Comparison of ENCODE assay signal across 2 cellular contexts in the genomic region with DNA sequence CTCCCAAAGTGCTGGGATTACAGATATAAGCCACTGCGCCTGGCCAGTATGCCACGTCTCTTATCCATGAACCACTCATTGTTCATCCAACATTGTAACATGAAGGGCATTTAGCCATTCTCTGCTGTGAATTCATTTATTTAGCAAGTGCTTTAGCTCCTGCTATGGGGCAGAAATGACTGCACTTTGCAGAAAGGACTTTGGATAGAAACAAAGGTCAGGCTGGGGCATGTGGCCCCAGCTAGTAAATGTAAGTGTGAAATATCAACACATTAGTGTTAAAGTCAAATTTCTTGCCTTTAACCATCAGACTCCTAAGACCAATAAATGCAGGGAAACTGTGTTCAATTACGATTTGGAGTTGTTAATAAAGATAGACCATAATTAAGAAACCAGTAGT.
TF ChIP-seq lines count a peak whose summit lies in the region.

No MANE protein-coding gene starts in this region.

TF ChIP-seq in liver, 16 proteins besides CTCF, POLR2A, EP300 and RAD21:
- TF ChIP-seq, protein P1, sequence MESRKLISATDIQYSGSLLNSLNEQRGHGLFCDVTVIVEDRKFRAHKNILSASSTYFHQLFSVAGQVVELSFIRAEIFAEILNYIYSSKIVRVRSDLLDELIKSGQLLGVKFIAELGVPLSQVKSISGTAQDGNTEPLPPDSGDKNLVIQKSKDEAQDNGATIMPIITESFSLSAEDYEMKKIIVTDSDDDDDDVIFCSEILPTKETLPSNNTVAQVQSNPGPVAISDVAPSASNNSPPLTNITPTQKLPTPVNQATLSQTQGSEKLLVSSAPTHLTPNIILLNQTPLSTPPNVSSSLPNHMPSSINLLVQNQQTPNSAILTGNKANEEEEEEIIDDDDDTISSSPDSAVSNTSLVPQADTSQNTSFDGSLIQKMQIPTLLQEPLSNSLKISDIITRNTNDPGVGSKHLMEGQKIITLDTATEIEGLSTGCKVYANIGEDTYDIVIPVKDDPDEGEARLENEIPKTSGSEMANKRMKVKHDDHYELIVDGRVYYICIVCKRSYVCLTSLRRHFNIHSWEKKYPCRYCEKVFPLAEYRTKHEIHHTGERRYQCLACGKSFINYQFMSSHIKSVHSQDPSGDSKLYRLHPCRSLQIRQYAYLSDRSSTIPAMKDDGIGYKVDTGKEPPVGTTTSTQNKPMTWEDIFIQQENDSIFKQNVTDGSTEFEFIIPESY (IDR thresholded peaks at IDR 0.05): no peak
- no peak for TF ChIP-seq SP1 (IDR thresholded peaks at IDR 0.05)
- no peak for TF ChIP-seq NR2F2 (IDR thresholded peaks at IDR 0.05)
- TF ChIP-seq HNF4G (IDR thresholded peaks at IDR 0.05): peak; percentile 22
- no peak for TF ChIP-seq GABPA (IDR thresholded peaks at IDR 0.05 in 1 of 2, conservative IDR thresholded peaks at IDR 0.05 in 1 of 2)
- TF ChIP-seq HNF4A (conservative IDR thresholded peaks at IDR 0.05): peak; percentile 56 to 82
- no peak for TF ChIP-seq EGR1 (IDR thresholded peaks at IDR 0.05; ENCODE audit: low read depth in 2 of 2)
- TF ChIP-seq, protein P2, sequence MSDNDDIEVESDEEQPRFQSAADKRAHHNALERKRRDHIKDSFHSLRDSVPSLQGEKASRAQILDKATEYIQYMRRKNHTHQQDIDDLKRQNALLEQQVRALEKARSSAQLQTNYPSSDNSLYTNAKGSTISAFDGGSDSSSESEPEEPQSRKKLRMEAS (IDR thresholded peaks at IDR 0.05): no peak
- TF ChIP-seq FOXA2 (IDR thresholded peaks at IDR 0.05): no peak

TF ChIP-seq in GM23338, 12 proteins besides CTCF, POLR2A, EP300 and RAD21:
- TF ChIP-seq ZNF114 (CRISPR knock-in tag; IDR thresholded peaks at IDR 0.05) (no peak), EZH2phosphoT487 (IDR thresholded peaks at IDR 0.05; ENCODE audit: unreplicated experiment) (no peak), JUNB (IDR thresholded peaks at IDR 0.05; ENCODE audit: unreplicated experiment) (no peak), EZH2 (IDR thresholded peaks at IDR 0.05; ENCODE audit: low read depth, unreplicated experiment) (no peak), STAT1 (IDR thresholded peaks at IDR 0.05; ENCODE audit: unreplicated experiment) (no peak), POLR2AphosphoS5 (IDR thresholded peaks at IDR 0.05; ENCODE audit: low read depth) (no peak)
- TF ChIP-seq, protein P3, sequence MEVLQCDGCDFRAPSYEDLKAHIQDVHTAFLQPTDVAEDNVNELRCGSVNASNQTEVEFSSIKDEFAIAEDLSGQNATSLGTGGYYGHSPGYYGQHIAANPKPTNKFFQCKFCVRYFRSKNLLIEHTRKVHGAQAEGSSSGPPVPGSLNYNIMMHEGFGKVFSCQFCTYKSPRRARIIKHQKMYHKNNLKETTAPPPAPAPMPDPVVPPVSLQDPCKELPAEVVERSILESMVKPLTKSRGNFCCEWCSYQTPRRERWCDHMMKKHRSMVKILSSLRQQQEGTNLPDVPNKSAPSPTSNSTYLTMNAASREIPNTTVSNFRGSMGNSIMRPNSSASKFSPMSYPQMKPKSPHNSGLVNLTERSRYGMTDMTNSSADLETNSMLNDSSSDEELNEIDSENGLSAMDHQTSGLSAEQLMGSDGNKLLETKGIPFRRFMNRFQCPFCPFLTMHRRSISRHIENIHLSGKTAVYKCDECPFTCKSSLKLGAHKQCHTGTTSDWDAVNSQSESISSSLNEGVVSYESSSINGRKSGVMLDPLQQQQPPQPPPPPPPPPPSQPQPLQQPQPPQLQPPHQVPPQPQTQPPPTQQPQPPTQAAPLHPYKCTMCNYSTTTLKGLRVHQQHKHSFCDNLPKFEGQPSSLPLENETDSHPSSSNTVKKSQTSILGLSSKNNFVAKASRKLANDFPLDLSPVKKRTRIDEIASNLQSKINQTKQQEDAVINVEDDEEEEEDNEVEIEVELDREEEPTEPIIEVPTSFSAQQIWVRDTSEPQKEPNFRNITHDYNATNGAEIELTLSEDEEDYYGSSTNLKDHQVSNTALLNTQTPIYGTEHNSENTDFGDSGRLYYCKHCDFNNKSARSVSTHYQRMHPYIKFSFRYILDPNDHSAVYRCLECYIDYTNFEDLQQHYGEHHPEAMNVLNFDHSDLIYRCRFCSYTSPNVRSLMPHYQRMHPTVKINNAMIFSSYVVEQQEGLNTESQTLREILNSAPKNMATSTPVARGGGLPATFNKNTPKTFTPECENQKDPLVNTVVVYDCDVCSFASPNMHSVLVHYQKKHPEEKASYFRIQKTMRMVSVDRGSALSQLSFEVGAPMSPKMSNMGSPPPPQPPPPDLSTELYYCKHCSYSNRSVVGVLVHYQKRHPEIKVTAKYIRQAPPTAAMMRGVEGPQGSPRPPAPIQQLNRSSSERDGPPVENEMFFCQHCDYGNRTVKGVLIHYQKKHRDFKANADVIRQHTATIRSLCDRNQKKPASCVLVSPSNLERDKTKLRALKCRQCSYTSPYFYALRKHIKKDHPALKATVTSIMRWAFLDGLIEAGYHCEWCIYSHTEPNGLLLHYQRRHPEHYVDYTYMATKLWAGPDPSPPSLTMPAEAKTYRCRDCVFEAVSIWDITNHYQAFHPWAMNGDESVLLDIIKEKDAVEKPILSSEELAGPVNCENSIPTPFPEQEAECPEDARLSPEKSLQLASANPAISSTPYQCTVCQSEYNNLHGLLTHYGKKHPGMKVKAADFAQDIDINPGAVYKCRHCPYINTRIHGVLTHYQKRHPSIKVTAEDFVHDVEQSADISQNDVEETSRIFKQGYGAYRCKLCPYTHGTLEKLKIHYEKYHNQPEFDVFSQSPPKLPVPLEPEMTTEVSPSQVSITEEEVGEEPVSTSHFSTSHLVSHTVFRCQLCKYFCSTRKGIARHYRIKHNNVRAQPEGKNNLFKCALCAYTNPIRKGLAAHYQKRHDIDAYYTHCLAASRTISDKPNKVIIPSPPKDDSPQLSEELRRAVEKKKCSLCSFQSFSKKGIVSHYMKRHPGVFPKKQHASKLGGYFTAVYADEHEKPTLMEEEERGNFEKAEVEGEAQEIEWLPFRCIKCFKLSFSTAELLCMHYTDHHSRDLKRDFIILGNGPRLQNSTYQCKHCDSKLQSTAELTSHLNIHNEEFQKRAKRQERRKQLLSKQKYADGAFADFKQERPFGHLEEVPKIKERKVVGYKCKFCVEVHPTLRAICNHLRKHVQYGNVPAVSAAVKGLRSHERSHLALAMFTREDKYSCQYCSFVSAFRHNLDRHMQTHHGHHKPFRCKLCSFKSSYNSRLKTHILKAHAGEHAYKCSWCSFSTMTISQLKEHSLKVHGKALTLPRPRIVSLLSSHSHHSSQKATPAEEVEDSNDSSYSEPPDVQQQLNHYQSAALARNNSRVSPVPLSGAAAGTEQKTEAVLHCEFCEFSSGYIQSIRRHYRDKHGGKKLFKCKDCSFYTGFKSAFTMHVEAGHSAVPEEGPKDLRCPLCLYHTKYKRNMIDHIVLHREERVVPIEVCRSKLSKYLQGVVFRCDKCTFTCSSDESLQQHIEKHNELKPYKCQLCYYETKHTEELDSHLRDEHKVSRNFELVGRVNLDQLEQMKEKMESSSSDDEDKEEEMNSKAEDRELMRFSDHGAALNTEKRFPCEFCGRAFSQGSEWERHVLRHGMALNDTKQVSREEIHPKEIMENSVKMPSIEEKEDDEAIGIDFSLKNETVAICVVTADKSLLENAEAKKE (CRISPR knock-in tag; IDR thresholded peaks at IDR 0.05): no peak
- TF ChIP-seq, protein P4, sequence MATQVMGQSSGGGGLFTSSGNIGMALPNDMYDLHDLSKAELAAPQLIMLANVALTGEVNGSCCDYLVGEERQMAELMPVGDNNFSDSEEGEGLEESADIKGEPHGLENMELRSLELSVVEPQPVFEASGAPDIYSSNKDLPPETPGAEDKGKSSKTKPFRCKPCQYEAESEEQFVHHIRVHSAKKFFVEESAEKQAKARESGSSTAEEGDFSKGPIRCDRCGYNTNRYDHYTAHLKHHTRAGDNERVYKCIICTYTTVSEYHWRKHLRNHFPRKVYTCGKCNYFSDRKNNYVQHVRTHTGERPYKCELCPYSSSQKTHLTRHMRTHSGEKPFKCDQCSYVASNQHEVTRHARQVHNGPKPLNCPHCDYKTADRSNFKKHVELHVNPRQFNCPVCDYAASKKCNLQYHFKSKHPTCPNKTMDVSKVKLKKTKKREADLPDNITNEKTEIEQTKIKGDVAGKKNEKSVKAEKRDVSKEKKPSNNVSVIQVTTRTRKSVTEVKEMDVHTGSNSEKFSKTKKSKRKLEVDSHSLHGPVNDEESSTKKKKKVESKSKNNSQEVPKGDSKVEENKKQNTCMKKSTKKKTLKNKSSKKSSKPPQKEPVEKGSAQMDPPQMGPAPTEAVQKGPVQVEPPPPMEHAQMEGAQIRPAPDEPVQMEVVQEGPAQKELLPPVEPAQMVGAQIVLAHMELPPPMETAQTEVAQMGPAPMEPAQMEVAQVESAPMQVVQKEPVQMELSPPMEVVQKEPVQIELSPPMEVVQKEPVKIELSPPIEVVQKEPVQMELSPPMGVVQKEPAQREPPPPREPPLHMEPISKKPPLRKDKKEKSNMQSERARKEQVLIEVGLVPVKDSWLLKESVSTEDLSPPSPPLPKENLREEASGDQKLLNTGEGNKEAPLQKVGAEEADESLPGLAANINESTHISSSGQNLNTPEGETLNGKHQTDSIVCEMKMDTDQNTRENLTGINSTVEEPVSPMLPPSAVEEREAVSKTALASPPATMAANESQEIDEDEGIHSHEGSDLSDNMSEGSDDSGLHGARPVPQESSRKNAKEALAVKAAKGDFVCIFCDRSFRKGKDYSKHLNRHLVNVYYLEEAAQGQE (IDR thresholded peaks at IDR 0.05; ENCODE audit: unreplicated experiment): no peak
